Comparison of ENCODE assay signal across 9 cellular contexts in the genomic region with DNA sequence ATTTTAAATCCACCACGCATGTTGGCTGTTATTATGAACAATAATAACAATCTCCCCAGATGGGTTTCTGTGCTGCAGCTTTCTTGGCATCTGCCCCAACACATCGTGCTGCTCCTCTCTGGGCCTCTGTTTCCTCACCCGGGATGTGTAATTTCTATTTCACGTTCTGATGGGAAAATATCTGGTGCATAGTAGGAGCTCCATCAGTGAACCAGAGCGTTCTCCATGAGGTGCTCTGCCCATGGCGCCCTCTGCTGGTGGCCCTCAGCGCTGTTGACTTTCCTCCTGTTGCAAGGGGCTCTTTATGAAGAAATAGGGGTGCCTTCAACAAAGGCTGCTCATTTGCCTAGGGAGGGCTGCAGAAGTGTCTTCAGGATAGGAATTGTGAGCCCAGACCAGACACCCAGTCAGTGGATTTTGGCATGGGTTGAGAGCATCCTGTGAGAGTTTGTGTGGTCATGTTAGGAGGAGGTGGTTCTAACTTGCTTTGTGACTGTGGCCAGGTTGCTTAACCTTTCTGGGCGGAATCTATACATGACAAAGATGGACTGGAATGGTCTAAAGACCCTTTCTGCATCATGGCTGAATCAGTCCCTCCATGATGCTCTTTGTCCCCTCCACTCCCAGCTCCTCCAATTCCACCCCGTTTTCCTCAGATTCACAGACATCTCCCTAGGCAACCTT. TPM values are rescaled to one million over a fixed set of nuclear protein-coding genes. Genes with fewer than 3 reads are reported as not detected.
A peak's percentile ranks its signal among the peaks of the same experiment; 100 is the strongest.
DNase-seq lines count a peak whose midpoint lies in the region; ATAC-seq and TF ChIP-seq lines count a peak whose summit lies in the region.
"Had no signal": no experiment of that assay in that cellular context is flagged by ENCODE, and none has a peak within 500 bp of the region (broad histone marks: within the 10 kb centered on the region; RNA-seq: fewer than 3 reads in every experiment).

No MANE protein-coding gene starts in this region.

- no peaks in the 10 kb centered on the region for H3K9me3 ChIP-seq in thoracic aorta

- TF ChIP-seq CTCF in LNCaP clone FGC (IDR thresholded peaks at IDR 0.05; ENCODE audit: control insufficient read depth, extremely low read depth, insufficient read depth) (peak; percentile 71), natural killer cell (IDR thresholded peaks at IDR 0.05) (peak; percentile 71), thoracic aorta (IDR thresholded peaks at IDR 0.05) (peak; percentile 65)

- no peaks in the 10 kb centered on the region for H3K9me3 Mint-ChIP-seq in activated CD4-positive, alpha-beta memory T cell treated with anti-CD3 and anti-CD28 coated beads for 36 hours
- H3K9me3 Mint-ChIP-seq in natural killer cell: no peaks in the 10 kb centered on the region
- H3K9me3 Mint-ChIP-seq: activated B cell treated with CpG ODN at 0.5 μM for 24 hours had no signal

- ATAC-seq in natural killer cell (peak; percentile 53 to 63 (median 53)), thoracic aorta (ENCODE audit: insufficient number of reproducible peaks, low FRiP score, low read depth) (no peak), GM19023 (IDR thresholded peaks at IDR 0.05; ENCODE audit: unreplicated experiment) (no peak)

- intact Hi-C loops in activated CD4-positive, alpha-beta memory T cell treated with anti-CD3 and anti-CD28 coated beads for 36 hours (cut with micrococcal nuclease): loop anchor here (2.0 kb wide), 1 partner anchor 15 kb away; the partner anchor contains the start of gene SRXN1
- intact Hi-C loops in natural killer cell (cut with micrococcal nuclease): loop anchor here (2.0 to 5.0 kb wide), 2 partner anchors 105 to 313 kb away; no protein-coding TSS in a partner anchor

- H3K4me1 Mint-ChIP-seq in activated CD4-positive, alpha-beta memory T cell treated with anti-CD3 and anti-CD28 coated beads for 36 hours (ENCODE audit: low read depth): peaks cover 5% of the 10 kb centered on the region
- peaks cover 0 to 20% of the 10 kb centered on the region in 2 donors for H3K4me1 Mint-ChIP-seq in natural killer cell
- H3K4me1 Mint-ChIP-seq: activated B cell treated with CpG ODN at 0.5 μM for 24 hours had no signal

- no peaks in the 10 kb centered on the region for H3K36me3 Mint-ChIP-seq in activated CD4-positive, alpha-beta memory T cell treated with anti-CD3 and anti-CD28 coated beads for 36 hours
- H3K36me3 Mint-ChIP-seq in natural killer cell: no peaks in the 10 kb centered on the region

- H3K27ac Mint-ChIP-seq in activated CD4-positive, alpha-beta memory T cell treated with anti-CD3 and anti-CD28 coated beads for 36 hours: no peak overlapping the region
- no peak overlapping the region for H3K27ac Mint-ChIP-seq in natural killer cell
- H3K27ac Mint-ChIP-seq: activated B cell treated with CpG ODN at 0.5 μM for 24 hours had no signal

- H3K4me3 ChIP-seq in LNCaP clone FGC (ENCODE audit: low read depth, low read length) (no peak overlapping the region), thoracic aorta (no peak overlapping the region)

- no peaks in the 10 kb centered on the region for H3K36me3 ChIP-seq in thoracic aorta

- no peaks in the 10 kb centered on the region for H3K4me1 ChIP-seq in thoracic aorta (ENCODE audit: control insufficient read depth in 1 of 2, low read depth in 2 of 2)

- H3K27ac ChIP-seq in thoracic aorta: no peak overlapping the region

- POLR2A ChIA-PET in activated CD4-positive, alpha-beta memory T cell treated with anti-CD3 and anti-CD28 coated beads for 36 hours (lab: Charles Lee): interaction anchor here (1.5 kb wide), 1 partner anchor 14 kb away, joined by 3 read pairs; no protein-coding TSS in a partner anchor

- CTCF ChIA-PET in activated CD4-positive, alpha-beta memory T cell treated with anti-CD3 and anti-CD28 coated beads for 36 hours (lab: Charles Lee): interaction anchor here (0.6 to 3.0 kb wide), 24 partner anchors 9 to 313 kb away, joined by 3 to 25 read pairs (median 4); partner anchors contain the start of genes SCRT2 and SRXN1

- no peak overlapping the region for H3K4me3 Mint-ChIP-seq in activated CD4-positive, alpha-beta memory T cell treated with anti-CD3 and anti-CD28 coated beads for 36 hours
- H3K4me3 Mint-ChIP-seq in natural killer cell: no peak overlapping the region
- H3K4me3 Mint-ChIP-seq: activated B cell treated with CpG ODN at 0.5 μM for 24 hours had no signal

- DNase-seq in ELR (ENCODE audit: low read depth) (peak; percentile 61), LNCaP clone FGC (ENCODE audit: low read depth) (no peak), natural killer cell (peak; percentile 65), thoracic aorta (ENCODE audit: low spot score) (no peak), COR-L47 (lab: John Stamatoyannopoulos, UW) (no peak)
- DNase-seq in activated CD4-positive, alpha-beta memory T cell treated with anti-CD3 and anti-CD28 coated beads for 36 hours: peak; percentile 75
- DNase-seq in effector CD8-positive, alpha-beta T cell (lab: John Stamatoyannopoulos, UW): peak; percentile 2
- DNase-seq: activated B cell treated with CpG ODN at 0.5 μM for 24 hours had no signal

- peaks cover 55% of the 10 kb centered on the region for H3K27me3 Mint-ChIP-seq in activated CD4-positive, alpha-beta memory T cell treated with anti-CD3 and anti-CD28 coated beads for 36 hours
- peaks cover 33 to 39% of the 10 kb centered on the region in 2 donors for H3K27me3 Mint-ChIP-seq in natural killer cell (ENCODE audit: low read depth in 2 of 2)

- H3K27me3 ChIP-seq in thoracic aorta (replicated peaks; ENCODE audit: insufficient read depth): no peaks in the 10 kb centered on the region

RNA-seq across cellular contexts. Expression of gene SCRT2, which starts 8.1 kb away (rescaled TPM):
- total RNA-seq in activated CD4-positive, alpha-beta memory T cell treated with anti-CD3 and anti-CD28 coated beads for 36 hours: not detected
- total RNA-seq in natural killer cell: not detected
- not detected for total RNA-seq in thoracic aorta
- total RNA-seq: activated B cell treated with CpG ODN at 0.5 μM for 24 hours had no signal

RNA-seq across cellular contexts. Expression of gene SRXN1, which starts 14.5 kb away (rescaled TPM):
- total RNA-seq in activated CD4-positive, alpha-beta memory T cell treated with anti-CD3 and anti-CD28 coated beads for 36 hours: 10 to 100 TPM; 13.3 to 14.1 TPM
- total RNA-seq in natural killer cell (10 to 100 TPM in 2 of 3 donors, 1 to 10 TPM in 1; 9.1 to 16.7 (median 11.6) TPM), thoracic aorta (10 to 100 TPM; 41.7 to 49.4 TPM)

RNA-seq across cellular contexts. Expression of gene TCF15, which starts 57.4 kb away (rescaled TPM):
- not detected for total RNA-seq in activated CD4-positive, alpha-beta memory T cell treated with anti-CD3 and anti-CD28 coated beads for 36 hours
- total RNA-seq in natural killer cell (under 1 TPM in 1 of 3 donors, not detected in 2; 0.32 TPM), thoracic aorta (not detected)
- total RNA-seq: activated B cell treated with CpG ODN at 0.5 μM for 24 hours had no signal

Comparison
In these comparisons a context has a peak if more than half of its experiments do, and no peak if none do; other contexts are left out.
1. DNase-seq: peak in ELR (single experiment), activated CD4-positive, alpha-beta memory T cell treated with anti-CD3 and anti-CD28 coated beads for 36 hours (single experiment), effector CD8-positive, alpha-beta T cell (single experiment) and natural killer cell (single experiment); none in LNCaP clone FGC (single experiment), thoracic aorta (single experiment) and COR-L47 (single experiment).
2. ATAC-seq: peak in natural killer cell (3 of 3); none in thoracic aorta (single experiment) and GM19023 (single experiment).
3. Peak in every context shown above with its lines, with median percentiles within 50 percentile points of each other: CTCF ChIP-seq.